In the genomic region with DNA sequence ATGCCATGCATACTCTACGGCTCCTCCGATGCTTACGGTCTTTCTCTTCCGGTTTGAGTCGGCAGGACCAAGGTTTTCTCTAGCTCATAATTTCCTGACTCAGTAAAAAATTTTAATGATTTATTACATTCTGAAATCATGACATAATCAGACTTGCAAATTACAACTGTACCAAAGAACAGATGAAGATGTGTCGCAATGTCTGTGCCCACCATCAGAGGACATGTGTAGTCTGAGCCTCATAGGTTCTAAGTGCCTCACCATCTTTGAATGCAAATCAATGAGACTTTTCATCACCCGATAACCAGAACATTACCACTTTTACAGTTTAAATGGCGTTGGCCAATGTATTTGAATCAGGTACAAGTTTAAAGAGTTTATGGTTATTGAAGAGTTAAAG, we compare ENCODE assay signal across 29 cellular contexts.
"Had no signal": no experiment of that assay in that cellular context is flagged by ENCODE, and none has a peak within 500 bp of the region (broad histone marks: within the 10 kb centered on the region; RNA-seq: fewer than 3 reads in every experiment).

No MANE protein-coding gene starts in this region.

- H3K9me3 ChIP-seq: neutrophil, psoas muscle, spleen, suprapubic skin, testis, tibial artery, transverse colon, upper lobe of right lung, uterus had no signal

- H3K4me1 ChIP-seq: parathyroid adenoma, psoas muscle, suprapubic skin, testis, transverse colon, upper lobe of right lung, uterus had no signal

- H3K36me3 ChIP-seq: neutrophil, spleen, suprapubic skin, tibial artery, transverse colon, upper lobe of right lung, uterus had no signal

- ATAC-seq: naive thymus-derived CD8-positive, alpha-beta T cell; natural killer cell treated with Interleukin-12 subunit alpha and Interleukin-12 subunit beta and Interleukin-15 and Interleukin-18, amount 100 ng/mL, for 72 hours; psoas muscle; right cardiac atrium; sciatic nerve; stimulated activated memory B cell treated with anti-CD40 and anti-IgM and Interleukin-4, amounts not matched to agents 10 μg/mL and 1 μg/mL and 100 μg/mL, for 72 hours; stimulated activated naive CD8-positive, alpha-beta T cell treated with anti-CD3 and anti-CD28 coated beads, Interleukin-15, amount 100 ng/mL, for 72 hours; stimulated activated naive CD8-positive, alpha-beta T cell treated with anti-CD3 and anti-CD28 coated beads, Interleukin-15, Interleukin-2, amounts not matched to agents 100 U/mL and 50 U/mL, for 24 hours; upper lobe of right lung had no signal

- H3K9ac ChIP-seq: parathyroid adenoma had no signal

- H3K27me3 ChIP-seq: neutrophil, spleen, suprapubic skin, testis, tibial artery, transverse colon, upper lobe of right lung, uterus had no signal

- DNase-seq: naive thymus-derived CD8-positive, alpha-beta T cell; nephron progenitor cell; nucleus accumbens; posterior cingulate gyrus; psoas muscle; right cardiac atrium; spleen; stimulated activated CD4-positive, alpha-beta T cell treated with anti-CD3 and anti-CD28 coated beads, Interleukin-12 subunit alpha, Interleukin-12 subunit beta, amount 100 ng/mL, for 4 hours; stimulated activated CD4-positive, alpha-beta T cell treated with anti-CD3 and anti-CD28 coated beads, Interleukin-1b, Interleukin-23, amount 100 ng/mL, for 48 hours; stimulated activated CD4-positive, alpha-beta T cell treated with anti-CD3 and anti-CD28 coated beads, Interleukin-4, amount 100 ng/mL, for 1 hour; stimulated activated CD4-positive, alpha-beta T cell treated with anti-CD3 and anti-CD28 coated beads, Interleukin-4, amount 100 ng/mL, for 4 hours; stimulated activated CD8-positive, alpha-beta memory T cell treated with anti-CD3 and anti-CD28 coated beads, Interleukin-4, amount 100 ng/mL, for 48 hours; stimulated activated naive CD4-positive, alpha-beta T cell; stimulated activated naive CD8-positive, alpha-beta T cell treated with anti-CD3 and anti-CD28 coated beads, Interleukin-15, amount 100 ng/mL, for 72 hours; stimulated activated naive CD8-positive, alpha-beta T cell treated with anti-CD3 and anti-CD28 coated beads, Interleukin-15, Interleukin-2, amounts not matched to agents 100 U/mL and 50 U/mL, for 24 hours; substantia nigra; testis; tibial artery; transverse colon; upper lobe of right lung; uterus had no signal

- H3K79me2 ChIP-seq: parathyroid adenoma had no signal

- H2AFZ ChIP-seq: parathyroid adenoma had no signal

- H3K27ac ChIP-seq: neutrophil, parathyroid adenoma, psoas muscle, skin epidermis, suprapubic skin, testis, tibial artery, transverse colon, upper lobe of right lung, uterus had no signal

- H3K4me3 ChIP-seq: psoas muscle, skin epidermis, smooth muscle cell, spleen, suprapubic skin, testis, tibial artery, transverse colon, upper lobe of right lung, uterus had no signal

- H3K4me2 ChIP-seq: smooth muscle cell had no signal
